36 cellular contexts compared by ENCODE assay signal in genomic region chr9:126631254-126631653, GRCh38. TPM values are rescaled to one million over a fixed set of nuclear protein-coding genes. Genes with fewer than 3 reads are reported as not detected.
DNase-seq lines count a peak whose midpoint lies in the region; ATAC-seq, FAIRE-seq and TF ChIP-seq lines count a peak whose summit lies in the region.
"Had no signal": no experiment of that assay in that cellular context is flagged by ENCODE, and none has a peak within 500 bp of the region (broad histone marks: within the 10 kb centered on the region; RNA-seq: fewer than 3 reads in every experiment).

No MANE protein-coding gene starts in this region.

- H2BK20ac ChIP-seq in H1 (ENCODE audit: low read length) = no peak overlapping the region; the same call in 1 of the 2 replicates

- CTCF ChIA-PET in H1 (lab: Charles Lee; ENCODE audit: partially characterized antibody) = interaction anchor here (0.6 to 20.9 kb wide), 16 partner anchors 9 to 151 kb away, joined by 3 to 323 read pairs (median 6); no protein-coding TSS in a partner anchor

- H3K9me3 ChIP-seq in HUES6 (ENCODE audit: control insufficient read depth, insufficient read depth, low read depth, low read length) = no peaks in the 10 kb centered on the region
- no peaks in the 10 kb centered on the region for H3K9me3 ChIP-seq in H1 (ENCODE audit: insufficient read depth in 2 of 2, low read depth in 1 of 2, low read length in 1 of 2)
- H3K9me3 ChIP-seq in neuronal stem cell (replicated peaks in 1 of 2; ENCODE audit: control insufficient read depth in 2 of 2, insufficient read depth in 1 of 2, low read depth in 1 of 2, low read length in 2 of 2) = peaks cover 3 to 5% of the 10 kb centered on the region in 2 donors
- H3K9me3 ChIP-seq: esophagus squamous epithelium, HAP-1, heart right ventricle, pancreas, right atrium auricular region had no signal

- no peak overlapping the region for H3K23ac ChIP-seq in H1 (ENCODE audit: insufficient read length)
- H3K23ac ChIP-seq in neuronal stem cell (ENCODE audit: low read depth, low read length, poor library complexity) = no peak overlapping the region

- no peak overlapping the region for H3K14ac ChIP-seq in H1 (ENCODE audit: insufficient read length)
- no peak overlapping the region for H3K14ac ChIP-seq in neuronal stem cell (ENCODE audit: low read length)

- peak in 1 of 2 experiments; percentile 21; a peak in 1 of 4 replicates for TF ChIP-seq RAD21 in H1 (IDR thresholded peaks at IDR 0.05 in 1 of 2, conservative IDR thresholded peaks at IDR 0.05 in 1 of 2; ENCODE audit: low read depth in 2 of 2, low read length in 2 of 2)

- H4K8ac ChIP-seq in H1 (ENCODE audit: extremely low read depth, insufficient read depth, low read length) (no peak overlapping the region), neuronal stem cell (ENCODE audit: low read depth, low read length) (no peak overlapping the region)

- 23% methylated on average over 5 of the region's 6 CpGs; no CpG with 5 or more reads in 1 of the 2 experiments for WGBS in H1 (ENCODE audit: extremely low coverage in 1 of 2, insufficient coverage in 1 of 2, insufficient read length in 1 of 2, insufficient replicate concordance in 2 of 2, low coverage in 1 of 2, low lambda C conversion rate in 2 of 2, missing lambda C conversion rate in 1 of 2), 2 experiments
- no CpG with 5 or more reads among the region's 6 CpGs for WGBS in neuronal stem cell (ENCODE audit: extremely low coverage in 2 of 2, insufficient read length in 2 of 2, insufficient replicate concordance in 1 of 2), 2 donors

- H2BK15ac ChIP-seq in H1 (ENCODE audit: low read length) (no peak overlapping the region), neuronal stem cell (ENCODE audit: low read length) (no peak overlapping the region)

- POLR2A ChIA-PET in H1 (lab: Charles Lee; ENCODE audit: partially characterized antibody) = interaction anchor here (1.0 to 1.5 kb wide), 3 partner anchors 11 to 15 kb away, joined by 3 to 5 read pairs (median 3); no protein-coding TSS in a partner anchor

- no peak overlapping the region for H2BK5ac ChIP-seq in H1 (ENCODE audit: low read depth, low read length)
- no peak overlapping the region for H2BK5ac ChIP-seq in neuronal stem cell (ENCODE audit: low read length)

- H3K36me3 ChIP-seq in HUES6 (ENCODE audit: control insufficient read depth, insufficient read depth, low read length) (no peaks in the 10 kb centered on the region), H1 (ENCODE audit: control insufficient read depth in 2 of 4, insufficient read depth in 4 of 4, low read length in 3 of 4) (no peaks in the 10 kb centered on the region), neuronal stem cell (replicated peaks in 1 of 2; ENCODE audit: control insufficient read depth in 2 of 2, insufficient read depth in 2 of 2, low read length in 2 of 2) (no peaks in the 10 kb centered on the region)
- H3K36me3 ChIP-seq: esophagus squamous epithelium, HAP-1, heart right ventricle, pancreas, right atrium auricular region had no signal

- no peak overlapping the region for H2BK12ac ChIP-seq in H1 (ENCODE audit: low read depth, low read length)
- no peak overlapping the region for H2BK12ac ChIP-seq in neuronal stem cell (ENCODE audit: low read length)

- ATAC-seq in GM21529 (IDR thresholded peaks at IDR 0.05; ENCODE audit: unreplicated experiment) = no peak
- ATAC-seq: activated CD8-positive, alpha-beta memory T cell treated with anti-CD3 and anti-CD28 coated beads, Interleukin-2, amount 10 ng/mL, durations not matched to agents 7 days and 5 days; activated T-cell treated with anti-CD3 and anti-CD28 coated beads, Interleukin-2, amount 50 U/mL, for 4 hours; foreskin keratinocyte; heart right ventricle; left cardiac atrium; pancreas had no signal

- no peak for FAIRE-seq in H1 (lab: Jason Lieb, UNC)
- FAIRE-seq: astrocyte, D721Med, endometrium, pancreas, small intestine had no signal

- H3K79me1 ChIP-seq in H1 (ENCODE audit: low read depth, low read length) (no peaks in the 10 kb centered on the region), neuronal stem cell (ENCODE audit: low read depth, low read length) (no peaks in the 10 kb centered on the region)

- H2AK5ac ChIP-seq in H1 (ENCODE audit: low read depth, low read length) (no peak overlapping the region), neuronal stem cell (ENCODE audit: low read depth, low read length) (peak overlapping the region; percentile 61)

- H3K9ac ChIP-seq in HUES6 (ENCODE audit: low read length) (no peak overlapping the region), H1 (replicated peaks in 1 of 4; ENCODE audit: extremely low read depth in 1 of 4, low read depth in 3 of 4, low read length in 3 of 4) (no peak overlapping the region), neuronal stem cell (ENCODE audit: low read depth, low read length, poor library complexity) (no peak overlapping the region)

- H3K56ac ChIP-seq in H1 (replicated peaks; ENCODE audit: insufficient read length, low read depth, low read length) = no peak overlapping the region

- H3K4me3 ChIP-seq in HUES6 (ENCODE audit: low read depth, low read length) (peak overlapping the region; percentile 21; the same call in 1 of the 2 replicates), H1 (ENCODE audit: extremely low read depth in 1 of 4, insufficient read depth in 2 of 4, low read depth in 3 of 4, low read length in 4 of 4) (no peak overlapping the region), neuronal stem cell (ENCODE audit: low read length in 2 of 2) (no peak overlapping the region)
- H3K4me3 ChIP-seq: esophagus squamous epithelium, HAP-1, heart right ventricle, pancreas, right atrium auricular region had no signal

- H4K91ac ChIP-seq in H1 (replicated peaks; ENCODE audit: insufficient read length, low read length) (no peak overlapping the region), neuronal stem cell (ENCODE audit: low read depth, low read length, poor library complexity) (no peak overlapping the region)

- peak in 2 of 3 experiments; percentile 16 to 42; a peak in 3 of 4 replicates for TF ChIP-seq CTCF in H1 (IDR thresholded peaks at IDR 0.05; ENCODE audit: control extremely low read depth in 1 of 3, insufficient read depth in 1 of 3, low read depth in 1 of 3, low read length in 3 of 3)

- H3K18ac ChIP-seq in H1 (ENCODE audit: extremely low read depth, low read length) = 0 out of 2 replicates have a peak overlapping the region, but pooled peaks have one; percentile 16
- H3K18ac ChIP-seq in neuronal stem cell (ENCODE audit: low read length) = no peak overlapping the region

- DNase-seq in NCI-H524 (lab: John Stamatoyannopoulos, UW) = peak; percentile 27 to 36
- DNase-seq in NCI-H524 treated with DMSO at 0.1 percent for 48 hours (lab: John Stamatoyannopoulos, UW) = no peak
- no peak for DNase-seq in H1 (ENCODE audit: low read depth in 1 of 2, low spot score in 2 of 2)
- no peak for DNase-seq in neuronal stem cell (ENCODE audit: low spot score)
- DNase-seq in germinal center (ENCODE audit: low spot score) = no peak
- no peak for DNase-seq in NCI-H1048 (lab: John Stamatoyannopoulos, UW)
- DNase-seq: 8988T; activated CD4-positive, CD25-positive, alpha-beta regulatory T cell; activated CD8-positive, alpha-beta memory T cell treated with anti-CD3 and anti-CD28 coated beads, Interleukin-2, amount 10 ng/mL, durations not matched to agents 7 days and 5 days; activated gamma-delta T cell; activated T-cell treated with anti-CD3 and anti-CD28 coated beads, Interleukin-2, amount 50 U/mL, for 4 hours; CD4-positive, alpha-beta T cell; esophagus squamous epithelium; foreskin keratinocyte; heart right ventricle; left cardiac atrium; mammary epithelial cell; NCI-H1105; NCI-H187; NCI-H2171; NCI-H510A; OCI-M1; small intestine; stimulated activated naive CD8-positive, alpha-beta T cell treated with anti-CD3 and anti-CD28 coated beads, Interleukin-15, Interleukin-2, amounts not matched to agents 100 U/mL and 50 U/mL, for 24 hours had no signal

- H3K79me2 ChIP-seq in H1 (ENCODE audit: control insufficient read depth in 1 of 2, insufficient read depth in 2 of 2, low read length in 2 of 2) = no peaks in the 10 kb centered on the region

- H3K27me3 ChIP-seq in HUES6 (ENCODE audit: control insufficient read depth, insufficient read depth, low read length) (peaks cover 100% of the 10 kb centered on the region), H1 (replicated peaks in 1 of 4; ENCODE audit: control insufficient read depth in 3 of 4, extremely low read depth in 1 of 4, insufficient read depth in 3 of 4, low read length in 3 of 4) (peaks cover 39 to 98% (median 81%) of the 10 kb centered on the region in 4 experiments), neuronal stem cell (ENCODE audit: control insufficient read depth in 3 of 3, insufficient read depth in 3 of 3, low read depth in 1 of 3, low read length in 3 of 3) (peaks cover 19 to 99% (median 90%) of the 10 kb centered on the region in 3 experiments)

- no peak overlapping the region for H4K5ac ChIP-seq in H1 (ENCODE audit: insufficient read length, low read depth, low read length)

- H3K27ac ChIP-seq in HUES6 (ENCODE audit: low read depth, low read length) (no peak overlapping the region), H1 (ENCODE audit: low read depth, low read length) (no peak overlapping the region), neuronal stem cell (replicated peaks; ENCODE audit: low read length) (no peak overlapping the region)
- H3K27ac ChIP-seq: esophagus squamous epithelium, foreskin keratinocyte, heart right ventricle, pancreas, right atrium auricular region had no signal

- no peak overlapping the region for H2BK120ac ChIP-seq in H1 (replicated peaks; ENCODE audit: low read depth, low read length)
- H2BK120ac ChIP-seq in neuronal stem cell (ENCODE audit: low read depth, low read length) = no peak overlapping the region

- H2AFZ ChIP-seq in H1 (ENCODE audit: low read length) (no peak overlapping the region), neuronal stem cell (ENCODE audit: low read length) (no peak overlapping the region)

- H3K23me2 ChIP-seq in H1 (ENCODE audit: low read depth, low read length) = peaks cover under 1% of the 10 kb centered on the region; the same call in 1 of the 2 replicates

- TF ChIP-seq EP300 in H1 (IDR thresholded peaks at IDR 0.05; ENCODE audit: borderline replicate concordance in 1 of 2, low read depth in 2 of 2, low read length in 2 of 2) = no peak

- H3K4me2 ChIP-seq in H1 (ENCODE audit: insufficient read depth in 1 of 2, low read depth in 2 of 2, low read length in 2 of 2) (peak overlapping the region in 1 of 2 experiments; percentile 29; a peak in 1 of 4 replicates), neuronal stem cell (ENCODE audit: insufficient read depth, low read length, poor library complexity, severe bottlenecking) (no peak overlapping the region)

- TF ChIP-seq POLR2A in H1 (IDR thresholded peaks at IDR 0.05; ENCODE audit: control extremely low read depth in 1 of 2, low read depth in 2 of 2, low read length in 2 of 2) = no peak

- H3K4ac ChIP-seq in H1 (replicated peaks; ENCODE audit: insufficient read length, low read depth, low read length) (no peak overlapping the region), neuronal stem cell (ENCODE audit: low read length) (no peak overlapping the region)

- peaks cover 6 to 11% of the 10 kb centered on the region in 2 experiments for H4K20me1 ChIP-seq in H1 (replicated peaks in 1 of 2; ENCODE audit: control insufficient read depth in 1 of 2, insufficient read depth in 2 of 2, low read length in 2 of 2)

- H3K4me1 ChIP-seq in HUES6 (ENCODE audit: control insufficient read depth, insufficient read depth, low read length) (peaks cover 21% of the 10 kb centered on the region), H1 (replicated peaks in 1 of 4; ENCODE audit: control insufficient read depth in 3 of 4, insufficient read depth in 4 of 4, low read length in 3 of 4) (peaks cover 0 to 19% (median 9%) of the 10 kb centered on the region in 4 experiments; a peak in 6 of 7 replicates), neuronal stem cell (ENCODE audit: control insufficient read depth in 2 of 2, insufficient read depth in 1 of 2, low read depth in 1 of 2, low read length in 2 of 2) (peaks cover under 1 to 5% of the 10 kb centered on the region in 2 donors)
- H3K4me1 ChIP-seq: HAP-1, pancreas had no signal

RNA-seq across cellular contexts. Expression of gene LMX1B, which starts 17.5 kb away (rescaled TPM):
- 0.37 and 0.52 TPM in 2 replicates for total RNA-seq in H1 (2021; fragmentation: NEBNext Ultra II Directional; extraction: Animal tissue kit (Norgen Biotek cat#: 25700))
- polyA plus RNA-seq in H1 (2011; rRNA removed) = 0.09 and 0.17 TPM in 2 replicates
- polyA plus RNA-seq in H1 (2011; cell fraction: cytosol; rRNA removed) = 0.17 TPM
- 0.24 TPM for polyA plus RNA-seq in H1 (2011; cell fraction: nucleus; rRNA removed)
- polyA plus RNA-seq in H1 (2012, experiment 1 of 2) = 0.17 to 0.24 TPM (median 0.20 TPM) in 4 replicates
- 0.16 TPM for polyA plus RNA-seq in H1 (2012, experiment 2 of 2)
- polyA plus RNA-seq in H1 (2013, experiment 1 of 2) = 0.18 TPM
- polyA plus RNA-seq in H1 (2013, experiment 2 of 2) = 0.22 TPM
- polyA minus RNA-seq in H1 (2011; rRNA and poly(A)+ RNA removed) = 0.07 and 0.16 TPM in 2 replicates
- polyA minus RNA-seq in H1 (2011; cell fraction: cytosol; rRNA and poly(A)+ RNA removed) = 0.44 TPM
- polyA minus RNA-seq in H1 (2011; cell fraction: nucleus; rRNA and poly(A)+ RNA removed) = 0.10 TPM
- polyA plus RNA-seq in neuronal stem cell (2013, experiment 1 of 2) = 0.22 TPM
- polyA plus RNA-seq in neuronal stem cell (2013, experiment 2 of 2) = 0.18 TPM
- total RNA-seq: activated CD8-positive, alpha-beta memory T cell treated with anti-CD3 and anti-CD28 coated beads, Interleukin-2, amount 10 ng/mL, durations not matched to agents 7 days and 5 days; activated T-cell treated with anti-CD3 and anti-CD28 coated beads, Interleukin-2, amount 50 U/mL, for 4 hours; CD4-positive, alpha-beta T cell; T-helper 1 cell treated with Interleukin-12 subunit alpha and Interleukin-12 subunit beta and Interleukin-4 antibody, amounts not matched to agents 30 ng/mL and 1 ng/mL, for 36 hours; temporal lobe; urinary bladder had no signal
- polyA plus RNA-seq: IgD-negative memory B cell had no signal

Comparison
In these comparisons a context has a peak if more than half of its experiments do, and no peak if none do; other contexts are left out.
1. DNase-seq: peak in NCI-H524 (2 of 2); none in NCI-H524 treated with DMSO at 0.1 percent for 48 hours (single experiment), H1 (0 of 2), neuronal stem cell (single experiment), germinal center (single experiment) and NCI-H1048 (single experiment).